In genomic region chr3:17140670-17141505, GRCh38 we compare ENCODE assay signal across 1 cellular context.
TF ChIP-seq lines count a peak whose summit lies in the region.

No MANE protein-coding gene starts in this region.

TF ChIP-seq in GM23338, 12 proteins besides CTCF, POLR2A, EP300 and RAD21 (continued from another document):
- TF ChIP-seq, protein P1, sequence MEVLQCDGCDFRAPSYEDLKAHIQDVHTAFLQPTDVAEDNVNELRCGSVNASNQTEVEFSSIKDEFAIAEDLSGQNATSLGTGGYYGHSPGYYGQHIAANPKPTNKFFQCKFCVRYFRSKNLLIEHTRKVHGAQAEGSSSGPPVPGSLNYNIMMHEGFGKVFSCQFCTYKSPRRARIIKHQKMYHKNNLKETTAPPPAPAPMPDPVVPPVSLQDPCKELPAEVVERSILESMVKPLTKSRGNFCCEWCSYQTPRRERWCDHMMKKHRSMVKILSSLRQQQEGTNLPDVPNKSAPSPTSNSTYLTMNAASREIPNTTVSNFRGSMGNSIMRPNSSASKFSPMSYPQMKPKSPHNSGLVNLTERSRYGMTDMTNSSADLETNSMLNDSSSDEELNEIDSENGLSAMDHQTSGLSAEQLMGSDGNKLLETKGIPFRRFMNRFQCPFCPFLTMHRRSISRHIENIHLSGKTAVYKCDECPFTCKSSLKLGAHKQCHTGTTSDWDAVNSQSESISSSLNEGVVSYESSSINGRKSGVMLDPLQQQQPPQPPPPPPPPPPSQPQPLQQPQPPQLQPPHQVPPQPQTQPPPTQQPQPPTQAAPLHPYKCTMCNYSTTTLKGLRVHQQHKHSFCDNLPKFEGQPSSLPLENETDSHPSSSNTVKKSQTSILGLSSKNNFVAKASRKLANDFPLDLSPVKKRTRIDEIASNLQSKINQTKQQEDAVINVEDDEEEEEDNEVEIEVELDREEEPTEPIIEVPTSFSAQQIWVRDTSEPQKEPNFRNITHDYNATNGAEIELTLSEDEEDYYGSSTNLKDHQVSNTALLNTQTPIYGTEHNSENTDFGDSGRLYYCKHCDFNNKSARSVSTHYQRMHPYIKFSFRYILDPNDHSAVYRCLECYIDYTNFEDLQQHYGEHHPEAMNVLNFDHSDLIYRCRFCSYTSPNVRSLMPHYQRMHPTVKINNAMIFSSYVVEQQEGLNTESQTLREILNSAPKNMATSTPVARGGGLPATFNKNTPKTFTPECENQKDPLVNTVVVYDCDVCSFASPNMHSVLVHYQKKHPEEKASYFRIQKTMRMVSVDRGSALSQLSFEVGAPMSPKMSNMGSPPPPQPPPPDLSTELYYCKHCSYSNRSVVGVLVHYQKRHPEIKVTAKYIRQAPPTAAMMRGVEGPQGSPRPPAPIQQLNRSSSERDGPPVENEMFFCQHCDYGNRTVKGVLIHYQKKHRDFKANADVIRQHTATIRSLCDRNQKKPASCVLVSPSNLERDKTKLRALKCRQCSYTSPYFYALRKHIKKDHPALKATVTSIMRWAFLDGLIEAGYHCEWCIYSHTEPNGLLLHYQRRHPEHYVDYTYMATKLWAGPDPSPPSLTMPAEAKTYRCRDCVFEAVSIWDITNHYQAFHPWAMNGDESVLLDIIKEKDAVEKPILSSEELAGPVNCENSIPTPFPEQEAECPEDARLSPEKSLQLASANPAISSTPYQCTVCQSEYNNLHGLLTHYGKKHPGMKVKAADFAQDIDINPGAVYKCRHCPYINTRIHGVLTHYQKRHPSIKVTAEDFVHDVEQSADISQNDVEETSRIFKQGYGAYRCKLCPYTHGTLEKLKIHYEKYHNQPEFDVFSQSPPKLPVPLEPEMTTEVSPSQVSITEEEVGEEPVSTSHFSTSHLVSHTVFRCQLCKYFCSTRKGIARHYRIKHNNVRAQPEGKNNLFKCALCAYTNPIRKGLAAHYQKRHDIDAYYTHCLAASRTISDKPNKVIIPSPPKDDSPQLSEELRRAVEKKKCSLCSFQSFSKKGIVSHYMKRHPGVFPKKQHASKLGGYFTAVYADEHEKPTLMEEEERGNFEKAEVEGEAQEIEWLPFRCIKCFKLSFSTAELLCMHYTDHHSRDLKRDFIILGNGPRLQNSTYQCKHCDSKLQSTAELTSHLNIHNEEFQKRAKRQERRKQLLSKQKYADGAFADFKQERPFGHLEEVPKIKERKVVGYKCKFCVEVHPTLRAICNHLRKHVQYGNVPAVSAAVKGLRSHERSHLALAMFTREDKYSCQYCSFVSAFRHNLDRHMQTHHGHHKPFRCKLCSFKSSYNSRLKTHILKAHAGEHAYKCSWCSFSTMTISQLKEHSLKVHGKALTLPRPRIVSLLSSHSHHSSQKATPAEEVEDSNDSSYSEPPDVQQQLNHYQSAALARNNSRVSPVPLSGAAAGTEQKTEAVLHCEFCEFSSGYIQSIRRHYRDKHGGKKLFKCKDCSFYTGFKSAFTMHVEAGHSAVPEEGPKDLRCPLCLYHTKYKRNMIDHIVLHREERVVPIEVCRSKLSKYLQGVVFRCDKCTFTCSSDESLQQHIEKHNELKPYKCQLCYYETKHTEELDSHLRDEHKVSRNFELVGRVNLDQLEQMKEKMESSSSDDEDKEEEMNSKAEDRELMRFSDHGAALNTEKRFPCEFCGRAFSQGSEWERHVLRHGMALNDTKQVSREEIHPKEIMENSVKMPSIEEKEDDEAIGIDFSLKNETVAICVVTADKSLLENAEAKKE (CRISPR knock-in tag; IDR thresholded peaks at IDR 0.05): no peak
- TF ChIP-seq, protein P2, sequence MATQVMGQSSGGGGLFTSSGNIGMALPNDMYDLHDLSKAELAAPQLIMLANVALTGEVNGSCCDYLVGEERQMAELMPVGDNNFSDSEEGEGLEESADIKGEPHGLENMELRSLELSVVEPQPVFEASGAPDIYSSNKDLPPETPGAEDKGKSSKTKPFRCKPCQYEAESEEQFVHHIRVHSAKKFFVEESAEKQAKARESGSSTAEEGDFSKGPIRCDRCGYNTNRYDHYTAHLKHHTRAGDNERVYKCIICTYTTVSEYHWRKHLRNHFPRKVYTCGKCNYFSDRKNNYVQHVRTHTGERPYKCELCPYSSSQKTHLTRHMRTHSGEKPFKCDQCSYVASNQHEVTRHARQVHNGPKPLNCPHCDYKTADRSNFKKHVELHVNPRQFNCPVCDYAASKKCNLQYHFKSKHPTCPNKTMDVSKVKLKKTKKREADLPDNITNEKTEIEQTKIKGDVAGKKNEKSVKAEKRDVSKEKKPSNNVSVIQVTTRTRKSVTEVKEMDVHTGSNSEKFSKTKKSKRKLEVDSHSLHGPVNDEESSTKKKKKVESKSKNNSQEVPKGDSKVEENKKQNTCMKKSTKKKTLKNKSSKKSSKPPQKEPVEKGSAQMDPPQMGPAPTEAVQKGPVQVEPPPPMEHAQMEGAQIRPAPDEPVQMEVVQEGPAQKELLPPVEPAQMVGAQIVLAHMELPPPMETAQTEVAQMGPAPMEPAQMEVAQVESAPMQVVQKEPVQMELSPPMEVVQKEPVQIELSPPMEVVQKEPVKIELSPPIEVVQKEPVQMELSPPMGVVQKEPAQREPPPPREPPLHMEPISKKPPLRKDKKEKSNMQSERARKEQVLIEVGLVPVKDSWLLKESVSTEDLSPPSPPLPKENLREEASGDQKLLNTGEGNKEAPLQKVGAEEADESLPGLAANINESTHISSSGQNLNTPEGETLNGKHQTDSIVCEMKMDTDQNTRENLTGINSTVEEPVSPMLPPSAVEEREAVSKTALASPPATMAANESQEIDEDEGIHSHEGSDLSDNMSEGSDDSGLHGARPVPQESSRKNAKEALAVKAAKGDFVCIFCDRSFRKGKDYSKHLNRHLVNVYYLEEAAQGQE (IDR thresholded peaks at IDR 0.05; ENCODE audit: unreplicated experiment): no peak
